ENCODE assay signal across 1 cellular context in genomic region chr9:19481471-19481870, GRCh38.
TF ChIP-seq lines count a peak whose summit lies in the region.

No MANE protein-coding gene starts in this region.

TF ChIP-seq in GM23338, 12 proteins besides CTCF, POLR2A, EP300 and RAD21 (continued from another document):
- TF ChIP-seq EZH2phosphoT487 (IDR thresholded peaks at IDR 0.05; ENCODE audit: unreplicated experiment) (no peak), POLR2AphosphoS5 (IDR thresholded peaks at IDR 0.05; ENCODE audit: low read depth) (no peak), ZNF462 (CRISPR knock-in tag; IDR thresholded peaks at IDR 0.05) (no peak), EZH2 (IDR thresholded peaks at IDR 0.05; ENCODE audit: low read depth, unreplicated experiment) (no peak)
- TF ChIP-seq, protein P1, sequence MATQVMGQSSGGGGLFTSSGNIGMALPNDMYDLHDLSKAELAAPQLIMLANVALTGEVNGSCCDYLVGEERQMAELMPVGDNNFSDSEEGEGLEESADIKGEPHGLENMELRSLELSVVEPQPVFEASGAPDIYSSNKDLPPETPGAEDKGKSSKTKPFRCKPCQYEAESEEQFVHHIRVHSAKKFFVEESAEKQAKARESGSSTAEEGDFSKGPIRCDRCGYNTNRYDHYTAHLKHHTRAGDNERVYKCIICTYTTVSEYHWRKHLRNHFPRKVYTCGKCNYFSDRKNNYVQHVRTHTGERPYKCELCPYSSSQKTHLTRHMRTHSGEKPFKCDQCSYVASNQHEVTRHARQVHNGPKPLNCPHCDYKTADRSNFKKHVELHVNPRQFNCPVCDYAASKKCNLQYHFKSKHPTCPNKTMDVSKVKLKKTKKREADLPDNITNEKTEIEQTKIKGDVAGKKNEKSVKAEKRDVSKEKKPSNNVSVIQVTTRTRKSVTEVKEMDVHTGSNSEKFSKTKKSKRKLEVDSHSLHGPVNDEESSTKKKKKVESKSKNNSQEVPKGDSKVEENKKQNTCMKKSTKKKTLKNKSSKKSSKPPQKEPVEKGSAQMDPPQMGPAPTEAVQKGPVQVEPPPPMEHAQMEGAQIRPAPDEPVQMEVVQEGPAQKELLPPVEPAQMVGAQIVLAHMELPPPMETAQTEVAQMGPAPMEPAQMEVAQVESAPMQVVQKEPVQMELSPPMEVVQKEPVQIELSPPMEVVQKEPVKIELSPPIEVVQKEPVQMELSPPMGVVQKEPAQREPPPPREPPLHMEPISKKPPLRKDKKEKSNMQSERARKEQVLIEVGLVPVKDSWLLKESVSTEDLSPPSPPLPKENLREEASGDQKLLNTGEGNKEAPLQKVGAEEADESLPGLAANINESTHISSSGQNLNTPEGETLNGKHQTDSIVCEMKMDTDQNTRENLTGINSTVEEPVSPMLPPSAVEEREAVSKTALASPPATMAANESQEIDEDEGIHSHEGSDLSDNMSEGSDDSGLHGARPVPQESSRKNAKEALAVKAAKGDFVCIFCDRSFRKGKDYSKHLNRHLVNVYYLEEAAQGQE (IDR thresholded peaks at IDR 0.05; ENCODE audit: unreplicated experiment), result no peak
- TF ChIP-seq, protein P2, sequence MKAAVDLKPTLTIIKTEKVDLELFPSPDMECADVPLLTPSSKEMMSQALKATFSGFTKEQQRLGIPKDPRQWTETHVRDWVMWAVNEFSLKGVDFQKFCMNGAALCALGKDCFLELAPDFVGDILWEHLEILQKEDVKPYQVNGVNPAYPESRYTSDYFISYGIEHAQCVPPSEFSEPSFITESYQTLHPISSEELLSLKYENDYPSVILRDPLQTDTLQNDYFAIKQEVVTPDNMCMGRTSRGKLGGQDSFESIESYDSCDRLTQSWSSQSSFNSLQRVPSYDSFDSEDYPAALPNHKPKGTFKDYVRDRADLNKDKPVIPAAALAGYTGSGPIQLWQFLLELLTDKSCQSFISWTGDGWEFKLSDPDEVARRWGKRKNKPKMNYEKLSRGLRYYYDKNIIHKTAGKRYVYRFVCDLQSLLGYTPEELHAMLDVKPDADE (IDR thresholded peaks at IDR 0.05), result no peak
